In genomic region chr19:29665215-29665825, GRCh38 we compare ENCODE assay signal across 1 cellular context.
TF ChIP-seq lines count a peak whose summit lies in the region.

Gene PLEKHF1, plus strand, starts transcription at chr19:29665461. Its CDS starts 8,379 bp downstream, at chr19:29673840.

TF ChIP-seq in HEK293, 187 proteins besides CTCF, POLR2A, EP300 and RAD21 (continued from another document and continues in another):
- TF ChIP-seq, protein P1, sequence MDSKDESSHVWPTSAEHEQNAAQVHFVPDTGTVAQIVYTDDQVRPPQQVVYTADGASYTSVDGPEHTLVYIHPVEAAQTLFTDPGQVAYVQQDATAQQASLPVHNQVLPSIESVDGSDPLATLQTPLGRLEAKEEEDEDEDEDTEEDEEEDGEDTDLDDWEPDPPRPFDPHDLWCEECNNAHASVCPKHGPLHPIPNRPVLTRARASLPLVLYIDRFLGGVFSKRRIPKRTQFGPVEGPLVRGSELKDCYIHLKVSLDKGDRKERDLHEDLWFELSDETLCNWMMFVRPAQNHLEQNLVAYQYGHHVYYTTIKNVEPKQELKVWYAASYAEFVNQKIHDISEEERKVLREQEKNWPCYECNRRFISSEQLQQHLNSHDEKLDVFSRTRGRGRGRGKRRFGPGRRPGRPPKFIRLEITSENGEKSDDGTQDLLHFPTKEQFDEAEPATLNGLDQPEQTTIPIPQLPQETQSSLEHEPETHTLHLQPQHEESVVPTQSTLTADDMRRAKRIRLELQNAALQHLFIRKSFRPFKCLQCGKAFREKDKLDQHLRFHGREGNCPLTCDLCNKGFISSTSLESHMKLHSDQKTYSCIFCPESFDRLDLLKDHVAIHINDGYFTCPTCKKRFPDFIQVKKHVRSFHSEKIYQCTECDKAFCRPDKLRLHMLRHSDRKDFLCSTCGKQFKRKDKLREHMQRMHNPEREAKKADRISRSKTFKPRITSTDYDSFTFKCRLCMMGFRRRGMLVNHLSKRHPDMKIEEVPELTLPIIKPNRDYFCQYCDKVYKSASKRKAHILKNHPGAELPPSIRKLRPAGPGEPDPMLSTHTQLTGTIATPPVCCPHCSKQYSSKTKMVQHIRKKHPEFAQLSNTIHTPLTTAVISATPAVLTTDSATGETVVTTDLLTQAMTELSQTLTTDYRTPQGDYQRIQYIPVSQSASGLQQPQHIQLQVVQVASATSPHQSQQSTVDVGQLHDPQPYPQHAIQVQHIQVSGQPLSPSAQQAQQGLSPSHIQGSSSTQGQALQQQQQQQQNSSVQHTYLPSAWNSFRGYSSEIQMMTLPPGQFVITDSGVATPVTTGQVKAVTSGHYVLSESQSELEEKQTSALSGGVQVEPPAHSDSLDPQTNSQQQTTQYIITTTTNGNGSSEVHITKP (tag by site-specific recombination; IDR thresholded peaks at IDR 0.05), result no peak
- no peak for TF ChIP-seq ZNF433 (tag by site-specific recombination; IDR thresholded peaks at IDR 0.05; ENCODE audit: low read depth)
- no peak for TF ChIP-seq ZNF670 (tag by site-specific recombination; IDR thresholded peaks at IDR 0.05; ENCODE audit: low read depth)
- TF ChIP-seq ZNF138 (tag by site-specific recombination; IDR thresholded peaks at IDR 0.05; ENCODE audit: borderline replicate concordance), result no peak
- no peak for TF ChIP-seq ZNF266 (tag by site-specific recombination; IDR thresholded peaks at IDR 0.05; ENCODE audit: low read depth)
- TF ChIP-seq ZNF747 (tag by site-specific recombination; IDR thresholded peaks at IDR 0.05), result no peak
- 0 out of 2 replicates have a peak, but pooled peaks have one; percentile 31 for TF ChIP-seq ZNF596 (tag by site-specific recombination; IDR thresholded peaks at IDR 0.05)
- TF ChIP-seq INSM2 (tag by site-specific recombination; IDR thresholded peaks at IDR 0.05), result no peak
- no peak for TF ChIP-seq ZNF140 (tag by site-specific recombination; IDR thresholded peaks at IDR 0.05)
- TF ChIP-seq ZNF132 (tag by site-specific recombination; IDR thresholded peaks at IDR 0.05; ENCODE audit: borderline replicate concordance), result no peak
- TF ChIP-seq, protein P2, sequence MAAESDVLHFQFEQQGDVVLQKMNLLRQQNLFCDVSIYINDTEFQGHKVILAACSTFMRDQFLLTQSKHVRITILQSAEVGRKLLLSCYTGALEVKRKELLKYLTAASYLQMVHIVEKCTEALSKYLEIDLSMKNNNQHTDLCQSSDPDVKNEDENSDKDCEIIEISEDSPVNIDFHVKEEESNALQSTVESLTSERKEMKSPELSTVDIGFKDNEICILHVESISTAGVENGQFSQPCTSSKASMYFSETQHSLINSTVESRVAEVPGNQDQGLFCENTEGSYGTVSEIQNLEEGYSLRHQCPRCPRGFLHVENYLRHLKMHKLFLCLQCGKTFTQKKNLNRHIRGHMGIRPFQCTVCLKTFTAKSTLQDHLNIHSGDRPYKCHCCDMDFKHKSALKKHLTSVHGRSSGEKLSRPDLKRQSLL (tag by site-specific recombination; IDR thresholded peaks at IDR 0.05), result no peak; the same call in 1 of the 2 replicates
- TF ChIP-seq OVOL3 (tag by site-specific recombination; IDR thresholded peaks at IDR 0.05), result no peak
- 0 out of 2 replicates have a peak, but pooled peaks have one; percentile 3 for TF ChIP-seq ZNF629 (tag by site-specific recombination; IDR thresholded peaks at IDR 0.05)
- TF ChIP-seq HOXA7 (CRISPR knock-in tag; IDR thresholded peaks at IDR 0.05; ENCODE audit: borderline replicate concordance), result no peak
- no peak for TF ChIP-seq ZNF394 (tag by site-specific recombination; IDR thresholded peaks at IDR 0.05; ENCODE audit: borderline replicate concordance)
- TF ChIP-seq ZNF48 (tag by site-specific recombination; IDR thresholded peaks at IDR 0.05), result no peak
- TF ChIP-seq GLI4 (tag by site-specific recombination; IDR thresholded peaks at IDR 0.05), result 0 out of 2 replicates have a peak, but pooled peaks have one; percentile 28
- no peak for TF ChIP-seq ZNF426 (tag by site-specific recombination; IDR thresholded peaks at IDR 0.05)
- 0 out of 2 replicates have a peak, but pooled peaks have one; percentile 18 for TF ChIP-seq ZNF610 (tag by site-specific recombination; IDR thresholded peaks at IDR 0.05; ENCODE audit: borderline replicate concordance)
- no peak for TF ChIP-seq ZNF292 (tag by site-specific recombination; IDR thresholded peaks at IDR 0.05; ENCODE audit: borderline replicate concordance, low read depth)
- TF ChIP-seq ZNF768 (tag by site-specific recombination; IDR thresholded peaks at IDR 0.05), result no peak
- TF ChIP-seq, protein P3, sequence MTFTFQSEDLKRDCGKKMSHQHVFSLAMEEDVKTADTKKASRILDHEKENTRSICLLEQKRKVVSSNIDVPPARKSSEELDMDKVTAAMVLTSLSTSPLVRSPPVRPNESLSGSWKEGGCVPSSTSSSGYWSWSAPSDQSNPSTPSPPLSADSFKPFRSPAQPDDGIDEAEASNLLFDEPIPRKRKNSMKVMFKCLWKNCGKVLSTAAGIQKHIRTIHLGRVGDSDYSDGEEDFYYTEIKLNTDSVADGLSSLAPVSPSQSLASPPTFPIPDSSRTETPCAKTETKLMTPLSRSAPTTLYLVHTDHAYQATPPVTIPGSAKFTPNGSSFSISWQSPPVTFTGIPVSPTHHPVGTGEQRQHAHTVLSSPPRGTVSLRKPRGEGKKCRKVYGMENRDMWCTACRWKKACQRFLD (tag by site-specific recombination; IDR thresholded peaks at IDR 0.05), result no peak
- no peak for TF ChIP-seq PRDM6 (tag by site-specific recombination; IDR thresholded peaks at IDR 0.05)
- TF ChIP-seq, protein P4, sequence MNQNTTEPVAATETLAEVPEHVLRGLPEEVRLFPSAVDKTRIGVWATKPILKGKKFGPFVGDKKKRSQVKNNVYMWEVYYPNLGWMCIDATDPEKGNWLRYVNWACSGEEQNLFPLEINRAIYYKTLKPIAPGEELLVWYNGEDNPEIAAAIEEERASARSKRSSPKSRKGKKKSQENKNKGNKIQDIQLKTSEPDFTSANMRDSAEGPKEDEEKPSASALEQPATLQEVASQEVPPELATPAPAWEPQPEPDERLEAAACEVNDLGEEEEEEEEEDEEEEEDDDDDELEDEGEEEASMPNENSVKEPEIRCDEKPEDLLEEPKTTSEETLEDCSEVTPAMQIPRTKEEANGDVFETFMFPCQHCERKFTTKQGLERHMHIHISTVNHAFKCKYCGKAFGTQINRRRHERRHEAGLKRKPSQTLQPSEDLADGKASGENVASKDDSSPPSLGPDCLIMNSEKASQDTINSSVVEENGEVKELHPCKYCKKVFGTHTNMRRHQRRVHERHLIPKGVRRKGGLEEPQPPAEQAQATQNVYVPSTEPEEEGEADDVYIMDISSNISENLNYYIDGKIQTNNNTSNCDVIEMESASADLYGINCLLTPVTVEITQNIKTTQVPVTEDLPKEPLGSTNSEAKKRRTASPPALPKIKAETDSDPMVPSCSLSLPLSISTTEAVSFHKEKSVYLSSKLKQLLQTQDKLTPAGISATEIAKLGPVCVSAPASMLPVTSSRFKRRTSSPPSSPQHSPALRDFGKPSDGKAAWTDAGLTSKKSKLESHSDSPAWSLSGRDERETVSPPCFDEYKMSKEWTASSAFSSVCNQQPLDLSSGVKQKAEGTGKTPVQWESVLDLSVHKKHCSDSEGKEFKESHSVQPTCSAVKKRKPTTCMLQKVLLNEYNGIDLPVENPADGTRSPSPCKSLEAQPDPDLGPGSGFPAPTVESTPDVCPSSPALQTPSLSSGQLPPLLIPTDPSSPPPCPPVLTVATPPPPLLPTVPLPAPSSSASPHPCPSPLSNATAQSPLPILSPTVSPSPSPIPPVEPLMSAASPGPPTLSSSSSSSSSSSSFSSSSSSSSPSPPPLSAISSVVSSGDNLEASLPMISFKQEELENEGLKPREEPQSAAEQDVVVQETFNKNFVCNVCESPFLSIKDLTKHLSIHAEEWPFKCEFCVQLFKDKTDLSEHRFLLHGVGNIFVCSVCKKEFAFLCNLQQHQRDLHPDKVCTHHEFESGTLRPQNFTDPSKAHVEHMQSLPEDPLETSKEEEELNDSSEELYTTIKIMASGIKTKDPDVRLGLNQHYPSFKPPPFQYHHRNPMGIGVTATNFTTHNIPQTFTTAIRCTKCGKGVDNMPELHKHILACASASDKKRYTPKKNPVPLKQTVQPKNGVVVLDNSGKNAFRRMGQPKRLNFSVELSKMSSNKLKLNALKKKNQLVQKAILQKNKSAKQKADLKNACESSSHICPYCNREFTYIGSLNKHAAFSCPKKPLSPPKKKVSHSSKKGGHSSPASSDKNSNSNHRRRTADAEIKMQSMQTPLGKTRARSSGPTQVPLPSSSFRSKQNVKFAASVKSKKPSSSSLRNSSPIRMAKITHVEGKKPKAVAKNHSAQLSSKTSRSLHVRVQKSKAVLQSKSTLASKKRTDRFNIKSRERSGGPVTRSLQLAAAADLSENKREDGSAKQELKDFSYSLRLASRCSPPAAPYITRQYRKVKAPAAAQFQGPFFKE (tag by site-specific recombination; IDR thresholded peaks at IDR 0.05; ENCODE audit: borderline replicate concordance), result no peak
- peak; percentile 98 for TF ChIP-seq ZBTB20 (tag by site-specific recombination; IDR thresholded peaks at IDR 0.05)
- no peak for TF ChIP-seq SCRT1 (tag by site-specific recombination; IDR thresholded peaks at IDR 0.05; ENCODE audit: borderline replicate concordance)
- TF ChIP-seq ZNF76 (tag by site-specific recombination; IDR thresholded peaks at IDR 0.05; ENCODE audit: borderline replicate concordance, low read depth), result peak; percentile 10; the same call in 1 of the 2 replicates
- no peak; the same call in 1 of the 2 replicates for TF ChIP-seq ZNF184 (tag by site-specific recombination; IDR thresholded peaks at IDR 0.05)
- no peak for TF ChIP-seq ZNF664 (tag by site-specific recombination; IDR thresholded peaks at IDR 0.05)
- TF ChIP-seq ZEB2 (tag by site-specific recombination; IDR thresholded peaks at IDR 0.05), result no peak
- TF ChIP-seq AEBP2 (tag by site-specific recombination; IDR thresholded peaks at IDR 0.05; ENCODE audit: borderline replicate concordance), result no peak
- no peak; the same call in 1 of the 2 replicates for TF ChIP-seq KLF1 (tag by site-specific recombination; IDR thresholded peaks at IDR 0.05)
- no peak for TF ChIP-seq RBAK (tag by site-specific recombination; IDR thresholded peaks at IDR 0.05)
- no peak for TF ChIP-seq ZNF239 (tag by site-specific recombination; IDR thresholded peaks at IDR 0.05)
- 0 out of 2 replicates have a peak, but pooled peaks have one; percentile 6 for TF ChIP-seq ZNF341 (tag by site-specific recombination; IDR thresholded peaks at IDR 0.05; ENCODE audit: low read depth)
- TF ChIP-seq ZNF223 (tag by site-specific recombination; IDR thresholded peaks at IDR 0.05), result no peak
- TF ChIP-seq ZNF776 (tag by site-specific recombination; IDR thresholded peaks at IDR 0.05; ENCODE audit: borderline replicate concordance), result no peak
- peak; percentile 59 for TF ChIP-seq KLF17 (tag by site-specific recombination; IDR thresholded peaks at IDR 0.05)
- no peak for TF ChIP-seq ZNF37A (tag by site-specific recombination; IDR thresholded peaks at IDR 0.05)
- no peak for TF ChIP-seq HIC1 (tag by site-specific recombination; IDR thresholded peaks at IDR 0.05)
- TF ChIP-seq MEIS1 (CRISPR knock-in tag; IDR thresholded peaks at IDR 0.05; ENCODE audit: borderline replicate concordance), result no peak
